Comparison of ENCODE assay signal across 1 cellular context in genomic region chr9:111975709-111976108, GRCh38.
A peak's percentile ranks its signal among the peaks of the same experiment; 100 is the strongest.
TF ChIP-seq lines count a peak whose summit lies in the region.

No MANE protein-coding gene starts in this region.

TF ChIP-seq in K562, 482 proteins besides CTCF, POLR2A, EP300 and RAD21:
- TF ChIP-seq MGA (IDR thresholded peaks at IDR 0.05) (peak; percentile 51), SIRT6 (IDR thresholded peaks at IDR 0.05; ENCODE audit: low read depth, low read length) (no peak), HBP1 (CRISPR knock-in tag; IDR thresholded peaks at IDR 0.05) (no peak), BCLAF1 (IDR thresholded peaks at IDR 0.05; ENCODE audit: borderline replicate concordance in 1 of 2, control insufficient read depth in 1 of 2, low read depth in 2 of 2, low read length in 1 of 2) (no peak), SMC3 (conservative IDR thresholded peaks at IDR 0.05; ENCODE audit: insufficient read depth, low read depth, low read length) (0 out of 2 replicates have a peak, but pooled peaks have one; percentile 9), ZNF644 (tag; IDR thresholded peaks at IDR 0.05; ENCODE audit: low read depth) (no peak), SUPT5H (IDR thresholded peaks at IDR 0.05) (no peak), MLLT1 (IDR thresholded peaks at IDR 0.05) (no peak), E2F6 (IDR thresholded peaks at IDR 0.05; ENCODE audit: borderline replicate concordance in 1 of 2, extremely low read depth in 1 of 2, insufficient read depth in 1 of 2, insufficient read length in 1 of 2, low read depth in 1 of 2, low read length in 1 of 2, poor library complexity in 1 of 2, severe bottlenecking in 1 of 2) (peak in 1 of 2 experiments; percentile 17), SMAD4 (CRISPR knock-in tag; conservative IDR thresholded peaks at IDR 0.05) (no peak), MCM5 (IDR thresholded peaks at IDR 0.05; ENCODE audit: low read depth) (no peak), ZNF717 (CRISPR knock-in tag; IDR thresholded peaks at IDR 0.05) (no peak), ZNF212 (CRISPR knock-in tag; IDR thresholded peaks at IDR 0.05) (no peak), CC2D1A (IDR thresholded peaks at IDR 0.05) (no peak), NFRKB (IDR thresholded peaks at IDR 0.05; ENCODE audit: low read depth) (no peak), JUNB (CRISPR knock-in tag; conservative IDR thresholded peaks at IDR 0.05) (no peak), FOXA3 (CRISPR knock-in tag; conservative IDR thresholded peaks at IDR 0.05 in 1 of 2, IDR thresholded peaks at IDR 0.05 in 1 of 2) (no peak), SLC30A9 (CRISPR knock-in tag; IDR thresholded peaks at IDR 0.05) (no peak), L3MBTL2 (IDR thresholded peaks at IDR 0.05) (peak; percentile 46; the same call in 1 of the 2 replicates), RBFOX2 (IDR thresholded peaks at IDR 0.05; ENCODE audit: low read depth, low read length) (no peak), TFAP4 (CRISPR knock-in tag; IDR thresholded peaks at IDR 0.05; ENCODE audit: borderline replicate concordance) (peak; percentile 22; the same call in 1 of the 2 replicates)
TF ChIP-seq in K562: peak in this region for 5.
